In the genomic region with DNA sequence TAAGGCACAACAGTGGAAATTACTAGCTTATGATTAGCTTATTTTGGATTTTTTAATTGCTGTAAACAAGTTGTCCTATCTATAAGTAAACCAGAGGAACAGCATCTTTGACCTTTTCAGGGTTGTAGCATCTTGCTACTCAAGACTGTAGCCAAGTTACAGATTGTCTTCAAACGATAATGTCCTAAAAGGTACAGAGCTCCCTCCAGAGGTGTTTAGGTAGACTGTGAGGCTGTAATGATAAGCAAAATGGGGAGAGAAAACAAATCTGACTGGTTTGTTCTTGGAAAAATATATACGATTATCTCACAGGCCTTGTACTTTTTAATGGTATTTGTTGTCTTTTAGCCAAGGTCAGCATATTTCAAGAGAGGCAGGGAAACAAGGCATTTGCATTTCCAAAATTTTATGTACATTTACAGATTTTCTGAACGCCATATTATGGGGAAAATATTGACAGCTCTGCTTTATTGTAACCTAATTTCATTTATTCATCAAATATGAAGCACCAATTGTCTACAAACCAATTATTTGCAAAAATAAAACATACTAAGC, we compare ENCODE assay signal across 13 cellular contexts.
DNase-seq lines count a peak whose midpoint lies in the region; ATAC-seq and TF ChIP-seq lines count a peak whose summit lies in the region.
"Had no signal": no experiment of that assay in that cellular context is flagged by ENCODE, and none has a peak within 500 bp of the region (broad histone marks: within the 10 kb centered on the region; RNA-seq: fewer than 3 reads in every experiment).

No MANE protein-coding gene starts in this region.

- no peak overlapping the region for H3K27ac Mint-ChIP-seq in WTC11
- H3K27ac Mint-ChIP-seq: activated T-helper 17 cell treated with anti-CD3 and anti-CD28 coated beads, Interleukin-2, amount 50 U/mL, for 72 hours; B cell had no signal

- ATAC-seq in WTC11: peak; percentile 89
- ATAC-seq in psoas muscle: no peak
- ATAC-seq in GM21381 (IDR thresholded peaks at IDR 0.05; ENCODE audit: unreplicated experiment): no peak
- no peak for ATAC-seq in HG02938 (IDR thresholded peaks at IDR 0.05; ENCODE audit: unreplicated experiment)
- ATAC-seq: activated T-helper 17 cell treated with anti-CD3 and anti-CD28 coated beads, Interleukin-2, amount 50 U/mL, for 72 hours had no signal

- H3K36me3 Mint-ChIP-seq in WTC11: no peaks in the 10 kb centered on the region

- H3K27me3 ChIP-seq in psoas muscle (ENCODE audit: insufficient read depth in 3 of 3, low read length in 2 of 3): no peaks in the 10 kb centered on the region
- H3K27me3 ChIP-seq: MG63 had no signal

- no peaks in the 10 kb centered on the region for H3K4me1 Mint-ChIP-seq in WTC11
- H3K4me1 Mint-ChIP-seq: activated T-helper 17 cell treated with anti-CD3 and anti-CD28 coated beads, Interleukin-2, amount 50 U/mL, for 72 hours; B cell had no signal

- H3K36me3 ChIP-seq in psoas muscle (ENCODE audit: insufficient read depth in 1 of 2, low read depth in 1 of 2): no peaks in the 10 kb centered on the region
- H3K36me3 ChIP-seq: MG63 had no signal

- H3K27ac ChIP-seq in psoas muscle: no peak overlapping the region

- H3K4me3 ChIP-seq in psoas muscle: no peak overlapping the region
- H3K4me3 ChIP-seq: MG63 had no signal

- H3K9me3 ChIP-seq in psoas muscle: no peaks in the 10 kb centered on the region
- H3K9me3 ChIP-seq: MG63 had no signal

- H3K27me3 Mint-ChIP-seq in WTC11 (ENCODE audit: low read depth): no peaks in the 10 kb centered on the region
- H3K27me3 Mint-ChIP-seq: activated T-helper 17 cell treated with anti-CD3 and anti-CD28 coated beads, Interleukin-2, amount 50 U/mL, for 72 hours; B cell had no signal

- H3K4me3 Mint-ChIP-seq in WTC11: no peak overlapping the region
- H3K4me3 Mint-ChIP-seq: activated T-helper 17 cell treated with anti-CD3 and anti-CD28 coated beads, Interleukin-2, amount 50 U/mL, for 72 hours; B cell had no signal

- WGBS in psoas muscle, 3 donors: 42 to 56% (median 48%) methylated on average over 3 of the region's 3 CpGs

- CTCF ChIA-PET in WTC11 (lab: Charles Lee): interaction anchor here (0.8 to 1.5 kb wide), 7 partner anchors 83 to 884 kb away, joined by 3 to 11 read pairs (median 3); no protein-coding TSS in a partner anchor

- POLR2A ChIA-PET in WTC11 (lab: Charles Lee): no interaction called here

- intact Hi-C loops in psoas muscle (cut with DNase I): no loop called here

- H3K4me1 ChIP-seq in psoas muscle: no peaks in the 10 kb centered on the region

- H3K9me3 Mint-ChIP-seq in WTC11: peaks cover under 1% of the 10 kb centered on the region

- TF ChIP-seq CTCF in WTC11 (IDR thresholded peaks at IDR 0.05) (no peak), psoas muscle (IDR thresholded peaks at IDR 0.05) (no peak)

- DNase-seq in DMS114 treated with DMSO at 0.1 percent for 48 hours (lab: John Stamatoyannopoulos, UW; ENCODE audit: unreplicated experiment): peak; percentile 1
- peak; percentile 63 to 70 for DNase-seq in Kasumi-1 (lab: John Stamatoyannopoulos, UW)
- no peak for DNase-seq in WTC11 (ENCODE audit: low spot score)
- peak; percentile 30 for DNase-seq in iris pigment epithelial cell (ENCODE audit: low read depth)
- DNase-seq in nucleus accumbens (lab: John Stamatoyannopoulos, UW): no peak
- DNase-seq in psoas muscle: no peak
- DNase-seq: activated CD4-positive, alpha-beta T cell treated with anti-CD3 and anti-CD28 coated beads for 4 hours; MG63; NCI-H510A treated with DMSO at 0.1 percent for 48 hours had no signal

TF ChIP-seq in WTC11, 78 proteins besides CTCF, POLR2A, EP300 and RAD21 (continues in another document):
- no peak for TF ChIP-seq NR1H2 (CRISPR knock-in tag; IDR thresholded peaks at IDR 0.05)
- no peak for TF ChIP-seq NFYB (CRISPR knock-in tag; conservative IDR thresholded peaks at IDR 0.05; ENCODE audit: low read depth)
- no peak for TF ChIP-seq ZNF281 (CRISPR knock-in tag; IDR thresholded peaks at IDR 0.05)
- no peak for TF ChIP-seq JUN (CRISPR knock-in tag; IDR thresholded peaks at IDR 0.05)
- no peak for TF ChIP-seq ZNF423 (CRISPR knock-in tag; IDR thresholded peaks at IDR 0.05)
- TF ChIP-seq, protein P1, sequence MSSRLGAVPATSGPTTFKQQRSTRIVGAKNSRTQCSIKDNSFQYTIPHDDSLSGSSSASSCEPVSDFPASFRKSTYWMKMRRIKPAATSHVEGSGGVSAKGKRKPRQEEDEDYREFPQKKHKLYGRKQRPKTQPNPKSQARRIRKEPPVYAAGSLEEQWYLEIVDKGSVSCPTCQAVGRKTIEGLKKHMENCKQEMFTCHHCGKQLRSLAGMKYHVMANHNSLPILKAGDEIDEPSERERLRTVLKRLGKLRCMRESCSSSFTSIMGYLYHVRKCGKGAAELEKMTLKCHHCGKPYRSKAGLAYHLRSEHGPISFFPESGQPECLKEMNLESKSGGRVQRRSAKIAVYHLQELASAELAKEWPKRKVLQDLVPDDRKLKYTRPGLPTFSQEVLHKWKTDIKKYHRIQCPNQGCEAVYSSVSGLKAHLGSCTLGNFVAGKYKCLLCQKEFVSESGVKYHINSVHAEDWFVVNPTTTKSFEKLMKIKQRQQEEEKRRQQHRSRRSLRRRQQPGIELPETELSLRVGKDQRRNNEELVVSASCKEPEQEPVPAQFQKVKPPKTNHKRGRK (CRISPR knock-in tag; IDR thresholded peaks at IDR 0.05; ENCODE audit: borderline replicate concordance): no peak
- TF ChIP-seq SMAD3 (CRISPR knock-in tag; IDR thresholded peaks at IDR 0.05; ENCODE audit: borderline replicate concordance): no peak
- TF ChIP-seq, protein P2, sequence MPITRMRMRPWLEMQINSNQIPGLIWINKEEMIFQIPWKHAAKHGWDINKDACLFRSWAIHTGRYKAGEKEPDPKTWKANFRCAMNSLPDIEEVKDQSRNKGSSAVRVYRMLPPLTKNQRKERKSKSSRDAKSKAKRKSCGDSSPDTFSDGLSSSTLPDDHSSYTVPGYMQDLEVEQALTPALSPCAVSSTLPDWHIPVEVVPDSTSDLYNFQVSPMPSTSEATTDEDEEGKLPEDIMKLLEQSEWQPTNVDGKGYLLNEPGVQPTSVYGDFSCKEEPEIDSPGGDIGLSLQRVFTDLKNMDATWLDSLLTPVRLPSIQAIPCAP (CRISPR knock-in tag; IDR thresholded peaks at IDR 0.05): no peak
- no peak for TF ChIP-seq CREB1 (CRISPR knock-in tag; IDR thresholded peaks at IDR 0.05)
- TF ChIP-seq SP1 (CRISPR knock-in tag; conservative IDR thresholded peaks at IDR 0.05): no peak
- no peak for TF ChIP-seq GRHL2 (CRISPR knock-in tag; IDR thresholded peaks at IDR 0.05; ENCODE audit: insufficient replicate concordance, severe bottlenecking)
- no peak for TF ChIP-seq ESRRA (CRISPR knock-in tag; IDR thresholded peaks at IDR 0.05; ENCODE audit: borderline replicate concordance)
- TF ChIP-seq FOXK1 (CRISPR knock-in tag; IDR thresholded peaks at IDR 0.05): no peak
- no peak for TF ChIP-seq E2F5 (CRISPR knock-in tag; IDR thresholded peaks at IDR 0.05)
- no peak for TF ChIP-seq E2F4 (CRISPR knock-in tag; IDR thresholded peaks at IDR 0.05; ENCODE audit: borderline replicate concordance, low read depth)
- TF ChIP-seq ZNF219 (CRISPR knock-in tag; IDR thresholded peaks at IDR 0.05; ENCODE audit: borderline replicate concordance): no peak
- TF ChIP-seq ZNF416 (CRISPR knock-in tag; IDR thresholded peaks at IDR 0.05): no peak

Comparison
In these comparisons a context has a peak if more than half of its experiments do, and no peak if none do; other contexts are left out.
1. DNase-seq: peak in DMS114 treated with DMSO at 0.1 percent for 48 hours (single experiment), Kasumi-1 (2 of 2) and iris pigment epithelial cell (single experiment); none in WTC11 (single experiment), nucleus accumbens (0 of 56) and psoas muscle (0 of 2).